Comparison of ENCODE assay signal across 1 cellular context in the genomic region with DNA sequence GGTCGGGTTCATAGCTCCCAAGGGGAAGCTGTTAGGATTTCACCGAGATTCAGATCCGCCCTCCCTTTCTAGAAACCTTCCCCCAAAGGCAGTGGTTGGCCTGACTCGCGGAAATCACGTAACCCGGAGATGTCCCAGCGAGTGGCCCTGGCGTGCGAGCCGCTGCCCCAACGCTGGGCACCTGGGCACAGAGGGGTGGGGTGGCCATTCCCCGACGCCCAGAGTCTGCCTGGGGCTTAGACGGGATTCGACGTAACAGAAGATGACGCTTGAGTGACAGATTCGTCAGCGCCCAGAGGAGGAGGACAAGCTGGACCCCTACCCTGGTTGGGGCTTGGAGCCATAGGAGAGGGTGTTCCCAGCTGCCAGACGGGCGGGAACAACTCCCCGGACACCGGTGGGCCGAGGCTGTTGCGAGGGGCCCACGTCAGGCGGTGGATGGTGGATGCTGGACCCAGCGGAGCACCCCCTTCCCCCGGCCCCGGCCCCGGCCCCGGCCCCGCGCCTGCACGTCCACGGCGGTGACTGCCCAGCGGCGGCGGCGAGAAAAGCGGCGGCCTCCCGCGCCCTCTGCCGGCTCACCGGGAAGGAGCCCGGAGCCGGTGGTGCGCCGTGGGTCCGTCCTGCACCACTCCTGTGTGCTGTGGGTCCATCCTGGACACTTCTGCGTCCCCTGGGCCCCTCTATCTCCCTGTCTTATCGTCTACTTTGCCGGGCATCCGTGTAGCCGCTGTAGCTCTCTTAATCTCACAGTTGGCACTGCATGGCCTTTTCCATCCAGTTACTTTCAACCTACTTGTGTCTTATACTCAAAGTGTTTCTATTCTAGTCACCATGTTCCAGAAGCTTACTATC.
TF ChIP-seq lines count a peak whose summit lies in the region.

No MANE protein-coding gene starts in this region.

TF ChIP-seq in K562, 482 proteins besides CTCF, POLR2A, EP300 and RAD21 (continued from another document):
- TF ChIP-seq MBD1 (CRISPR knock-in tag; IDR thresholded peaks at IDR 0.05): no peak
- TF ChIP-seq PHF8 (IDR thresholded peaks at IDR 0.05; ENCODE audit: borderline replicate concordance, low read length): no peak
- TF ChIP-seq ZFP36 (IDR thresholded peaks at IDR 0.05; ENCODE audit: low read depth, low read length, partially characterized antibody): no peak
- TF ChIP-seq, protein P1, sequence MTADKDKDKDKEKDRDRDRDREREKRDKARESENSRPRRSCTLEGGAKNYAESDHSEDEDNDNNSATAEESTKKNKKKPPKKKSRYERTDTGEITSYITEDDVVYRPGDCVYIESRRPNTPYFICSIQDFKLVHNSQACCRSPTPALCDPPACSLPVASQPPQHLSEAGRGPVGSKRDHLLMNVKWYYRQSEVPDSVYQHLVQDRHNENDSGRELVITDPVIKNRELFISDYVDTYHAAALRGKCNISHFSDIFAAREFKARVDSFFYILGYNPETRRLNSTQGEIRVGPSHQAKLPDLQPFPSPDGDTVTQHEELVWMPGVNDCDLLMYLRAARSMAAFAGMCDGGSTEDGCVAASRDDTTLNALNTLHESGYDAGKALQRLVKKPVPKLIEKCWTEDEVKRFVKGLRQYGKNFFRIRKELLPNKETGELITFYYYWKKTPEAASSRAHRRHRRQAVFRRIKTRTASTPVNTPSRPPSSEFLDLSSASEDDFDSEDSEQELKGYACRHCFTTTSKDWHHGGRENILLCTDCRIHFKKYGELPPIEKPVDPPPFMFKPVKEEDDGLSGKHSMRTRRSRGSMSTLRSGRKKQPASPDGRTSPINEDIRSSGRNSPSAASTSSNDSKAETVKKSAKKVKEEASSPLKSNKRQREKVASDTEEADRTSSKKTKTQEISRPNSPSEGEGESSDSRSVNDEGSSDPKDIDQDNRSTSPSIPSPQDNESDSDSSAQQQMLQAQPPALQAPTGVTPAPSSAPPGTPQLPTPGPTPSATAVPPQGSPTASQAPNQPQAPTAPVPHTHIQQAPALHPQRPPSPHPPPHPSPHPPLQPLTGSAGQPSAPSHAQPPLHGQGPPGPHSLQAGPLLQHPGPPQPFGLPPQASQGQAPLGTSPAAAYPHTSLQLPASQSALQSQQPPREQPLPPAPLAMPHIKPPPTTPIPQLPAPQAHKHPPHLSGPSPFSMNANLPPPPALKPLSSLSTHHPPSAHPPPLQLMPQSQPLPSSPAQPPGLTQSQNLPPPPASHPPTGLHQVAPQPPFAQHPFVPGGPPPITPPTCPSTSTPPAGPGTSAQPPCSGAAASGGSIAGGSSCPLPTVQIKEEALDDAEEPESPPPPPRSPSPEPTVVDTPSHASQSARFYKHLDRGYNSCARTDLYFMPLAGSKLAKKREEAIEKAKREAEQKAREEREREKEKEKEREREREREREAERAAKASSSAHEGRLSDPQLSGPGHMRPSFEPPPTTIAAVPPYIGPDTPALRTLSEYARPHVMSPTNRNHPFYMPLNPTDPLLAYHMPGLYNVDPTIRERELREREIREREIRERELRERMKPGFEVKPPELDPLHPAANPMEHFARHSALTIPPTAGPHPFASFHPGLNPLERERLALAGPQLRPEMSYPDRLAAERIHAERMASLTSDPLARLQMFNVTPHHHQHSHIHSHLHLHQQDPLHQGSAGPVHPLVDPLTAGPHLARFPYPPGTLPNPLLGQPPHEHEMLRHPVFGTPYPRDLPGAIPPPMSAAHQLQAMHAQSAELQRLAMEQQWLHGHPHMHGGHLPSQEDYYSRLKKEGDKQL (CRISPR knock-in tag; IDR thresholded peaks at IDR 0.05; ENCODE audit: borderline replicate concordance): no peak
- no peak for TF ChIP-seq ZNF551 (CRISPR knock-in tag; IDR thresholded peaks at IDR 0.05)
TF ChIP-seq in K562: peak in this region for 2.
